28 cellular contexts compared by ENCODE assay signal in genomic region chr1:25116832-25117231, GRCh38.
"Had no signal": no experiment of that assay in that cellular context is flagged by ENCODE, and none has a peak within 500 bp of the region (broad histone marks: within the 10 kb centered on the region; RNA-seq: fewer than 3 reads in every experiment).

No MANE protein-coding gene starts in this region.

- H3K4me3 ChIP-seq: adrenal gland, ascending aorta, body of pancreas, breast epithelium, cardiac muscle cell had no signal

- FAIRE-seq: astrocyte, bronchial epithelial cell had no signal

- H3K36me3 ChIP-seq: adrenal gland, ascending aorta, brain microvascular endothelial cell, breast epithelium, cardiac muscle cell had no signal

- H3K4me1 ChIP-seq: adrenal gland, ascending aorta, body of pancreas, breast epithelium had no signal

- H3K27me3 ChIP-seq: adrenal gland, ascending aorta, body of pancreas, breast epithelium, cardiac muscle cell had no signal

- H3K9me3 ChIP-seq: adrenal gland, body of pancreas had no signal

- H3K27ac ChIP-seq: adrenal gland, ascending aorta, body of pancreas, brain microvascular endothelial cell, breast epithelium, cardiac muscle cell had no signal

- DNase-seq: activated effector memory CD4-positive, alpha-beta T cell treated with anti-CD3 and anti-CD28 coated beads, Interleukin-2, amount 50 U/mL, for 16 hours; activated effector memory CD4-positive, alpha-beta T cell treated with Interleukin-2 at 50 U/mL for 16 hours; activated gamma-delta T cell; activated gamma-delta T cell treated with Interleukin-2 at 50 U/mL for 16 hours; activated naive CD4-positive, alpha-beta T cell; activated naive CD8-positive, alpha-beta T cell treated with anti-CD3 and anti-CD28 coated beads for 36 hours; activated naive CD8-positive, alpha-beta T cell treated with anti-CD3 and anti-CD28 coated beads, Interleukin-2, amount 10 ng/mL, durations not matched to agents 7 days and 5 days; activated T-cell treated with anti-CD3 and anti-CD28 coated beads, Interleukin-2, amount 50 U/mL, for 24 hours; activated T-cell treated with anti-CD3 and anti-CD28 coated beads, Interleukin-2, amount 50 U/mL, for 4 hours; adrenal gland; amniotic stem cell; amygdala; anterior cingulate cortex; aorta; brain microvascular endothelial cell; caudate nucleus; central memory CD4-positive, alpha-beta T cell; cerebellar nuclear complex had no signal

- ATAC-seq: activated naive CD4-positive, alpha-beta T cell treated with anti-CD3 and anti-CD28 coated beads, Interleukin-2, amount 50 U/mL, for 72 hours; activated naive CD8-positive, alpha-beta T cell treated with anti-CD3 and anti-CD28 coated beads, Interleukin-2, amount 50 U/mL, for 24 hours; activated T-cell treated with anti-CD3 and anti-CD28 coated beads, Interleukin-2, amount 50 U/mL, for 4 hours; activated T-cell treated with anti-CD3 and anti-CD28 coated beads, Interleukin-2, amount 50 U/mL, for 72 hours; activated T-helper 17 cell treated with anti-CD3 and anti-CD28 coated beads, Interleukin-2, amount 50 U/mL, for 72 hours; body of pancreas had no signal
